ENCODE assay signal across 8 cellular contexts in the genomic region with DNA sequence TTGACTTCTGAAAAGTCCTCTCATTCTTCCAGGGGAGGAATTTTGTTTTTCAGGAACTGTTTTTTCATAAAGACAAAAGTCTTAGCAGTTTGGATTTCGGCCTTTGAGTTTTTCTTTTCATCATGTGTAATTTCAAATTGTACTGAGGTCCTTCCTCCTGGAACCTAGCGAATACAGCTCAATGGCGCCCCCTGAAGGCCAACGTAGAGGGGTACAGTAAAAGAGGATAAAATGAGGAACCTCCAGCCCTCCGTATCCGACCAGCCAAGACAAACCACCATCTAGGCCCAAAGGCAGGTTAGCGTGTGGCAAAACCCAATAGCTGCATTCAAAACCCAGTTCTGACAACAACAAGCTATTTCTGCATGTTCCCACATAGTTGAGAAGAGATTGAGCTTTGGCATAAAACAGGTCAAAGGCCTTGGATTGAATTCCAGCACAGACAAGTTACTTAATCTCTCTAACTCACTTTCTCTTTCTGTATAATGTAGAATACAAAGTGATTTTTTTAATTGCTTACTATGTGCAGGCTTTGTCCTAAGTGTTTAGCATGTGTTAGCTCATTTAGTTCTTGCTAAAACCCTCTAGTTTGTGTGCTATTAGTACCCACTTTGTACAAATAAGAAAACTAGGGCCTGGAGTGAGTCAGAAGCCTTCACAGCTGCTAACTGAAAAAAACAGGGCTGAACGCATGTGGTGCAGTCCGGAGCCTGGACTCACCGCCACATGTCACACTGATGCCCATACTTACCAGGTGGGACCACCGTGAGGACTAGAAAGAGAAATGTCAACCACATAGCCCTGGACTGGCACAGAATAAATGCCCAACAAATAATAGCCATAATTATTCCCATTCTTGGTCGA. TPM values are rescaled to one million over a fixed set of nuclear protein-coding genes. Genes with fewer than 3 reads are reported as not detected.
DNase-seq lines count a peak whose midpoint lies in the region; ATAC-seq and TF ChIP-seq lines count a peak whose summit lies in the region.

No MANE protein-coding gene starts in this region.

- no peak overlapping the region for H3K18ac ChIP-seq in trophoblast cell (ENCODE audit: low read length)

- peaks cover 7% of the 10 kb centered on the region for H3K4me1 ChIP-seq in SJCRH30
- H3K4me1 ChIP-seq in trophoblast cell (ENCODE audit: control insufficient read depth in 1 of 2, insufficient read depth in 2 of 2, low read length in 2 of 2), result peaks cover 7 to 11% of the 10 kb centered on the region in 2 experiments
- H3K4me1 ChIP-seq in transverse colon, result peaks cover 0 to 33% (median 10%) of the 10 kb centered on the region in 4 donors

- H3K4ac ChIP-seq in trophoblast cell (ENCODE audit: low read depth, low read length), result no peak overlapping the region

- TF ChIP-seq EP300 in transverse colon (IDR thresholded peaks at IDR 0.05; ENCODE audit: low read depth), result no peak

- no peak overlapping the region for H4K8ac ChIP-seq in trophoblast cell (ENCODE audit: low read depth, low read length)

- no peak overlapping the region for H2AFZ ChIP-seq in trophoblast cell (ENCODE audit: insufficient read depth, low read length, poor library complexity)

- DNase-seq in DMS79 (lab: John Stamatoyannopoulos, UW) (peak; percentile 45), SJCRH30 (peak; percentile 69 to 90), globus pallidus (ENCODE audit: low spot score) (peak; percentile 76), trophoblast cell (peak; percentile 61 to 85), transverse colon (peak; percentile 94)
- DNase-seq in activated naive CD4-positive, alpha-beta T cell (lab: John Stamatoyannopoulos, UW), result peak; percentile 76 to 91 (median 89)

- H3K79me1 ChIP-seq in trophoblast cell (ENCODE audit: low read length), result peaks cover 8% of the 10 kb centered on the region

- H2BK5ac ChIP-seq in trophoblast cell (ENCODE audit: low read depth, low read length, poor library complexity), result peak overlapping the region; percentile 67

- H2BK12ac ChIP-seq in trophoblast cell (ENCODE audit: low read length), result peak overlapping the region; percentile 99

- peak overlapping the region; percentile 69 for H4K91ac ChIP-seq in trophoblast cell (ENCODE audit: low read depth, low read length)

- no peaks in the 10 kb centered on the region for H3K27me3 ChIP-seq in SJCRH30
- no peaks in the 10 kb centered on the region for H3K27me3 ChIP-seq in trophoblast cell (ENCODE audit: insufficient read depth, low read length)
- no peaks in the 10 kb centered on the region for H3K27me3 ChIP-seq in transverse colon

- H3K9me3 ChIP-seq in KOPT-K1 (ENCODE audit: insufficient read depth, low read length, poor library complexity, severe bottlenecking) (no peaks in the 10 kb centered on the region), SJCRH30 (replicated peaks) (no peaks in the 10 kb centered on the region), trophoblast cell (ENCODE audit: insufficient read depth, low read depth, low read length) (no peaks in the 10 kb centered on the region), transverse colon (no peaks in the 10 kb centered on the region)

- ATAC-seq in GM21717 (IDR thresholded peaks at IDR 0.05; ENCODE audit: unreplicated experiment), result peak; percentile 68

- intact Hi-C loops in transverse colon (cut with DNase I; ENCODE audit: low total_unique reads), result loop anchor here (5.0 to 10.0 kb wide), 3 partner anchors 194 to 456 kb away; no protein-coding TSS in a partner anchor

- WGBS in trophoblast cell (ENCODE audit: extremely low coverage, insufficient coverage, insufficient read length), result no CpG with 5 or more reads among the region's 12 CpGs
- 34 to 37% methylated on average over 2 to 12 of the region's 12 CpGs for WGBS in transverse colon (ENCODE audit: low coverage in 1 of 2), 2 donors

- in situ Hi-C loops in transverse colon (cut with MboI; ENCODE audit: low pct_ligation_motif_present in 1 of 4, low pct_unique_long_range_greater_than_20kb in 1 of 4, low sequenced_read_pairs in 3 of 4), result loop anchor here (5.0 to 25.0 kb wide), 7 partner anchors 207 to 593 kb away; no protein-coding TSS in a partner anchor

- peak; percentile 85 to 96 (median 89) for TF ChIP-seq CTCF in transverse colon (IDR thresholded peaks at IDR 0.05)

- peak overlapping the region; percentile 64 for H3K27ac ChIP-seq in KOPT-K1 (ENCODE audit: low read depth, low read length, poor library complexity, severe bottlenecking)
- H3K27ac ChIP-seq in SJCRH30, result peak overlapping the region; percentile 31
- H3K27ac ChIP-seq in trophoblast cell (ENCODE audit: low read depth, low read length), result no peak overlapping the region
- H3K27ac ChIP-seq in transverse colon, result peak overlapping the region; percentile 5 to 19 (median 12)

- TF ChIP-seq POLR2A in transverse colon (IDR thresholded peaks at IDR 0.05), result no peak

- no peak overlapping the region for H3K23ac ChIP-seq in trophoblast cell (ENCODE audit: low read length)

- H4K12ac ChIP-seq in trophoblast cell (ENCODE audit: low read depth, low read length), result no peak overlapping the region

- no peak overlapping the region for H3K4me2 ChIP-seq in trophoblast cell (ENCODE audit: low read length)

- H3K4me3 ChIP-seq in SJCRH30 (no peak overlapping the region), trophoblast cell (ENCODE audit: low read depth, low read length) (no peak overlapping the region), transverse colon (no peak overlapping the region)

- H2BK120ac ChIP-seq in trophoblast cell (ENCODE audit: insufficient read depth, low read length, poor library complexity), result peak overlapping the region; percentile 62

- H3K9ac ChIP-seq in trophoblast cell (ENCODE audit: low read length), result no peak overlapping the region

- peak overlapping the region; percentile 57 for H3K14ac ChIP-seq in trophoblast cell (ENCODE audit: low read length)

- peak overlapping the region; percentile 96 for H2AK5ac ChIP-seq in trophoblast cell (ENCODE audit: low read length)

- H3K79me2 ChIP-seq in trophoblast cell (ENCODE audit: control insufficient read depth, insufficient read depth, low read length, poor library complexity), result no peaks in the 10 kb centered on the region

- H3K36me3 ChIP-seq in KOPT-K1 (ENCODE audit: insufficient read depth, low read length), result no peaks in the 10 kb centered on the region
- H3K36me3 ChIP-seq in SJCRH30, result no peaks in the 10 kb centered on the region
- no peaks in the 10 kb centered on the region for H3K36me3 ChIP-seq in trophoblast cell (ENCODE audit: control insufficient read depth in 1 of 2, insufficient read depth in 2 of 2, low read length in 2 of 2)
- H3K36me3 ChIP-seq in transverse colon, result no peaks in the 10 kb centered on the region

RNA-seq across cellular contexts. Expression of a gene that starts 43.2 kb away (rescaled TPM):
- 32.8 and 43.9 TPM in 2 replicates for total RNA-seq in SJCRH30 (2014; rRNA removed; shearing (Covaris generic))
- 103 and 111 TPM in 2 replicates for polyA plus RNA-seq in trophoblast cell (2013)
- 10 to 100 TPM; 23.6 to 56.7 (median 29.2) TPM for total RNA-seq in transverse colon
